Comparison of ENCODE assay signal across 8 cellular contexts in genomic region chr4:151117371-151117962, GRCh38. TPM values are rescaled to one million over a fixed set of nuclear protein-coding genes. Genes with fewer than 3 reads are reported as not detected.
DNase-seq lines count a peak whose midpoint lies in the region; ATAC-seq and TF ChIP-seq lines count a peak whose summit lies in the region.

No MANE protein-coding gene starts in this region.

- no peak overlapping the region for H3K9ac ChIP-seq in colonic mucosa (ENCODE audit: low read depth in 2 of 2, low read length in 2 of 2)

- no peaks in the 10 kb centered on the region for H3K9me3 ChIP-seq in colonic mucosa

- H3K9me3 Mint-ChIP-seq in stimulated activated effector memory CD8-positive, alpha-beta T cell treated with anti-CD3 and anti-CD28 coated beads, Interleukin-12 subunit alpha, Interleukin-12 subunit beta, amount 100 ng/mL, for 72 hours = no peaks in the 10 kb centered on the region

- DNase-seq in AML-193 (lab: John Stamatoyannopoulos, UW) = peak; percentile 66 to 74
- peak; percentile 49 for DNase-seq in NCI-H1436 (lab: John Stamatoyannopoulos, UW)
- DNase-seq in T1000 (lab: John Stamatoyannopoulos, UW) = peak; percentile 28
- DNase-seq in colonic mucosa = peak; percentile 64
- DNase-seq in left lobe of liver (ENCODE audit: low spot score) = peak; percentile 65
- peak; percentile 19 to 74 for DNase-seq in stimulated activated effector memory CD8-positive, alpha-beta T cell treated with anti-CD3 and anti-CD28 coated beads, Interleukin-12 subunit alpha, Interleukin-12 subunit beta, amount 100 ng/mL, for 72 hours (ENCODE audit: low spot score in 2 of 2)

- peak; percentile 93 for ATAC-seq in GM18511 (IDR thresholded peaks at IDR 0.05; ENCODE audit: unreplicated experiment)
- ATAC-seq in HG02884 (IDR thresholded peaks at IDR 0.05; ENCODE audit: unreplicated experiment) = peak; percentile 90
- ATAC-seq in left lobe of liver = peak; percentile 98
- peak; percentile 77 for ATAC-seq in stimulated activated effector memory CD8-positive, alpha-beta T cell treated with anti-CD3 and anti-CD28 coated beads, Interleukin-12 subunit alpha, Interleukin-12 subunit beta, amount 100 ng/mL, for 72 hours

- intact Hi-C loops in colonic mucosa (cut with DNase I) = loop anchor here (5.0 kb wide), 1 partner anchor 245 kb away; no protein-coding TSS in a partner anchor

- no peak overlapping the region for H3K27ac ChIP-seq in colonic mucosa

- peaks cover 5% of the 10 kb centered on the region for H3K4me1 Mint-ChIP-seq in stimulated activated effector memory CD8-positive, alpha-beta T cell treated with anti-CD3 and anti-CD28 coated beads, Interleukin-12 subunit alpha, Interleukin-12 subunit beta, amount 100 ng/mL, for 72 hours

- no peaks in the 10 kb centered on the region for H3K36me3 ChIP-seq in colonic mucosa

- peak; percentile 74 for TF ChIP-seq CTCF in colonic mucosa (IDR thresholded peaks at IDR 0.05)

- H3K36me3 Mint-ChIP-seq in stimulated activated effector memory CD8-positive, alpha-beta T cell treated with anti-CD3 and anti-CD28 coated beads, Interleukin-12 subunit alpha, Interleukin-12 subunit beta, amount 100 ng/mL, for 72 hours = peaks cover 26% of the 10 kb centered on the region

- no peaks in the 10 kb centered on the region for H3K27me3 ChIP-seq in colonic mucosa

- no peaks in the 10 kb centered on the region for H3K4me1 ChIP-seq in colonic mucosa

- no peak overlapping the region for H3K4me3 Mint-ChIP-seq in stimulated activated effector memory CD8-positive, alpha-beta T cell treated with anti-CD3 and anti-CD28 coated beads, Interleukin-12 subunit alpha, Interleukin-12 subunit beta, amount 100 ng/mL, for 72 hours

- no peak overlapping the region for H3K4me3 ChIP-seq in colonic mucosa

- no peak overlapping the region for H3K27ac Mint-ChIP-seq in stimulated activated effector memory CD8-positive, alpha-beta T cell treated with anti-CD3 and anti-CD28 coated beads, Interleukin-12 subunit alpha, Interleukin-12 subunit beta, amount 100 ng/mL, for 72 hours

RNA-seq across cellular contexts. Expression of gene RPS3A, which starts 18.0 kb away (rescaled TPM):
- 1,000 to 10,000 TPM; 1,345 to 1,520 TPM for total RNA-seq in colonic mucosa
- 414 TPM for total RNA-seq in left lobe of liver
